11 cellular contexts compared by ENCODE assay signal in genomic region chr15:85405467-85405866, GRCh38. TPM values are rescaled to one million over a fixed set of nuclear protein-coding genes. Genes with fewer than 3 reads are reported as not detected.
DNase-seq lines count a peak whose midpoint lies in the region; ATAC-seq, FAIRE-seq and TF ChIP-seq lines count a peak whose summit lies in the region.
"Had no signal": no experiment of that assay in that cellular context is flagged by ENCODE, and none has a peak within 500 bp of the region (broad histone marks: within the 10 kb centered on the region; RNA-seq: fewer than 3 reads in every experiment).

No MANE protein-coding gene starts in this region.

- H3K9ac ChIP-seq in BLaER1 treated with 17β-estradiol and CSF1 and Interleukin-3, amounts not matched to agents 10 nM and 100 nM: no peak overlapping the region
- H3K9ac ChIP-seq in HCT116 (ENCODE audit: low read length): 0 out of 2 replicates have a peak overlapping the region, but pooled peaks have one; percentile 6
- H3K9ac ChIP-seq in mammary epithelial cell (ENCODE audit: insufficient read depth, low read length): no peak overlapping the region

- H3K9me3 Mint-ChIP-seq in naive thymus-derived CD8-positive, alpha-beta T cell: no peaks in the 10 kb centered on the region
- H3K9me3 Mint-ChIP-seq: immature natural killer cell had no signal

- dilution Hi-C loops in mammary epithelial cell (cut with HindIII; ENCODE audit: low sequenced_read_pairs): no loop called here

- H3K27ac ChIP-seq in BLaER1 treated with 17β-estradiol and CSF1 and Interleukin-3, amounts not matched to agents 10 nM and 100 nM: peak overlapping the region in 7 of 11 experiments; percentile 27 to 76 (median 71); a peak in 11 of 22 replicates
- H3K27ac ChIP-seq in HCT116 (ENCODE audit: low read depth, low read length): no peak overlapping the region; the same call in 1 of the 2 replicates
- peak overlapping the region; percentile 39 for H3K27ac ChIP-seq in mammary epithelial cell (ENCODE audit: insufficient read depth, low read depth, low read length)

- intact Hi-C loops in HCT116 (cut with micrococcal nuclease) (no loop called here), mammary epithelial cell (cut with micrococcal nuclease) (loop anchor here (1.0 kb wide), 1 partner anchor 27 kb away; no protein-coding TSS in a partner anchor)

- peak overlapping the region; percentile 66 to 91 (median 74); a peak in 14 of 22 replicates for H3K4me2 ChIP-seq in BLaER1 treated with 17β-estradiol and CSF1 and Interleukin-3, amounts not matched to agents 10 nM and 100 nM
- H3K4me2 ChIP-seq in HCT116 (ENCODE audit: low read length) (peak overlapping the region; percentile 39; the same call in 1 of the 2 replicates), mammary epithelial cell (ENCODE audit: insufficient read depth, low read depth, low read length) (peak overlapping the region; percentile 28)

- DNase-seq in HCT116 (ENCODE audit: low read depth, low spot score) (no peak), mammary epithelial cell (no peak), ureter (ENCODE audit: low spot score) (no peak), GDM1 (lab: John Stamatoyannopoulos, UW) (no peak), D721Med (ENCODE audit: insufficient read length, low spot score) (no peak)
- no peak for DNase-seq in naive thymus-derived CD8-positive, alpha-beta T cell
- no peak for DNase-seq in stimulated activated CD4-positive, alpha-beta T cell treated with anti-CD3 and anti-CD28 coated beads, Interleukin-4, amount 100 ng/mL, for 1 hour
- DNase-seq: caudate nucleus, DMS 273 treated with DMSO at 0.1 percent for 48 hours, immature natural killer cell had no signal

- peak overlapping the region; percentile 8 to 96 (median 54) for H3K27ac Mint-ChIP-seq in naive thymus-derived CD8-positive, alpha-beta T cell

- RAD21 ChIA-PET in HCT116 (lab: Charles Lee; ENCODE audit: low non-redundant PET in 1 of 2, low total read pairs in 2 of 2, uncharacterized antibody in 2 of 2, unreplicated experiment in 2 of 2): interaction anchor here (0.6 to 1.4 kb wide), 2 partner anchors 70 to 109 kb away, joined by 4 read pairs; no protein-coding TSS in a partner anchor

- CTCF ChIA-PET in HCT116 (lab: Charles Lee) (interaction anchor here (0.6 to 1.7 kb wide), 2 partner anchors 24 to 74 kb away, joined by 3 to 4 read pairs; no protein-coding TSS in a partner anchor), mammary epithelial cell (lab: Charles Lee; ENCODE audit: low non-redundant PET) (no interaction called here)

- no peak for FAIRE-seq in D721Med (lab: Jason Lieb, UNC)

- TF ChIP-seq CTCF in HCT116 (IDR thresholded peaks at IDR 0.05 in 2 of 3, conservative IDR thresholded peaks at IDR 0.05 in 1 of 3; ENCODE audit: borderline replicate concordance in 1 of 3, insufficient read depth in 1 of 3, low read depth in 2 of 3, low read length in 2 of 3) (no peak), mammary epithelial cell (conservative IDR thresholded peaks at IDR 0.05 in 1 of 2, IDR thresholded peaks at IDR 0.05 in 1 of 2; ENCODE audit: extremely low read depth in 1 of 2, insufficient read depth in 1 of 2, low read depth in 1 of 2, low read length in 2 of 2) (no peak), D721Med (IDR thresholded peaks at IDR 0.05; ENCODE audit: insufficient read depth, missing control alignments) (no peak)

- ATAC-seq in HCT116: no peak
- ATAC-seq in naive thymus-derived CD8-positive, alpha-beta T cell: no peak

- in situ Hi-C loops in mammary epithelial cell (cut with MboI; ENCODE audit: low sequenced_read_pairs in 2 of 2): no loop called here

- POLR2A ChIA-PET in HCT116 (lab: Charles Lee): interaction anchor here (0.6 to 1.4 kb wide), 3 partner anchors 8 to 224 kb away, joined by 3 to 9 read pairs (median 3); no protein-coding TSS in a partner anchor
- POLR2A ChIA-PET in naive thymus-derived CD8-positive, alpha-beta T cell (lab: Charles Lee): interaction anchor here (2.0 kb wide), 1 partner anchor 25 kb away, joined by 11 read pairs; the partner anchor contains the start of gene AKAP13

- peaks cover 58 to 73% (median 69%) of the 10 kb centered on the region in 10 experiments for H3K4me1 ChIP-seq in BLaER1 treated with 17β-estradiol and CSF1 and Interleukin-3, amounts not matched to agents 10 nM and 100 nM
- H3K4me1 ChIP-seq in HCT116 (ENCODE audit: control insufficient read depth in 1 of 2, insufficient read depth in 2 of 2, low read length in 2 of 2) (peaks cover 25 to 55% of the 10 kb centered on the region in 2 experiments), mammary epithelial cell (ENCODE audit: insufficient read depth, low read length) (peaks cover 39% of the 10 kb centered on the region)

- H2AFZ ChIP-seq in HCT116 (ENCODE audit: low read depth, low read length, poor library complexity, severe bottlenecking): no peak overlapping the region
- H2AFZ ChIP-seq in mammary epithelial cell (ENCODE audit: low read depth, low read length): no peak overlapping the region

- no peaks in the 10 kb centered on the region for H3K27me3 ChIP-seq in BLaER1 treated with 17β-estradiol and CSF1 and Interleukin-3, amounts not matched to agents 10 nM and 100 nM
- H3K27me3 ChIP-seq in HCT116 (ENCODE audit: insufficient read depth, low read length) (no peaks in the 10 kb centered on the region), mammary epithelial cell (ENCODE audit: insufficient read depth, low read length) (no peaks in the 10 kb centered on the region)

- TF ChIP-seq RAD21 in HCT116 (IDR thresholded peaks at IDR 0.05; ENCODE audit: low read depth): no peak

- H3K4me3 ChIP-seq in BLaER1 treated with 17β-estradiol and CSF1 and Interleukin-3, amounts not matched to agents 10 nM and 100 nM: no peak overlapping the region
- H3K4me3 ChIP-seq in HCT116 (replicated peaks in 1 of 2; ENCODE audit: low read depth in 1 of 2, low read length in 2 of 2): no peak overlapping the region
- H3K4me3 ChIP-seq in mammary epithelial cell (replicated peaks in 1 of 3; ENCODE audit: insufficient read depth in 1 of 3, low read depth in 2 of 3, low read length in 3 of 3): no peak overlapping the region

- H3K36me3 Mint-ChIP-seq in naive thymus-derived CD8-positive, alpha-beta T cell: no peaks in the 10 kb centered on the region
- H3K36me3 Mint-ChIP-seq: immature natural killer cell had no signal

- no peaks in the 10 kb centered on the region for H3K27me3 Mint-ChIP-seq in naive thymus-derived CD8-positive, alpha-beta T cell

- H3K79me2 ChIP-seq in HCT116 (ENCODE audit: insufficient read depth, low read length): peaks cover 96% of the 10 kb centered on the region
- H3K79me2 ChIP-seq in mammary epithelial cell (ENCODE audit: insufficient read depth, low read length): peaks cover 99% of the 10 kb centered on the region

- peaks cover 38 to 87% (median 80%) of the 10 kb centered on the region in 4 donors for H3K4me1 Mint-ChIP-seq in naive thymus-derived CD8-positive, alpha-beta T cell

- H3K4me3 Mint-ChIP-seq in naive thymus-derived CD8-positive, alpha-beta T cell: peak overlapping the region in 2 of 10 donors; percentile 23 to 45
- H3K4me3 Mint-ChIP-seq: immature natural killer cell had no signal

- H3K36me3 ChIP-seq in BLaER1 treated with 17β-estradiol and CSF1 and Interleukin-3, amounts not matched to agents 10 nM and 100 nM: peaks cover 0 to 20% (median 0%) of the 10 kb centered on the region in 11 experiments; a peak in 6 of 22 replicates
- H3K36me3 ChIP-seq in HCT116 (ENCODE audit: control insufficient read depth in 1 of 2, insufficient read depth in 2 of 2, low read length in 2 of 2) (no peaks in the 10 kb centered on the region), mammary epithelial cell (ENCODE audit: insufficient read depth, low read length) (no peaks in the 10 kb centered on the region)

- peaks cover 0 to 6% (median 0%) of the 10 kb centered on the region in 11 experiments; a peak in 2 of 22 replicates for H4K20me1 ChIP-seq in BLaER1 treated with 17β-estradiol and CSF1 and Interleukin-3, amounts not matched to agents 10 nM and 100 nM
- H4K20me1 ChIP-seq in HCT116 (ENCODE audit: insufficient read depth): no peaks in the 10 kb centered on the region
- peaks cover 3% of the 10 kb centered on the region for H4K20me1 ChIP-seq in mammary epithelial cell (ENCODE audit: insufficient read depth, low read length)

- H3K9me2 ChIP-seq in HCT116 (ENCODE audit: insufficient read depth): no peaks in the 10 kb centered on the region

- WGBS in mammary epithelial cell (ENCODE audit: low coverage, missing lambda C conversion rate): 60% methylated on average over 3 of the region's 3 CpGs

- H3K9me3 ChIP-seq in BLaER1 treated with 17β-estradiol and CSF1 and Interleukin-3, amounts not matched to agents 10 nM and 100 nM (replicated peaks in 1 of 11): peaks cover 0 to 34% (median 24%) of the 10 kb centered on the region in 11 experiments; a peak in 18 of 22 replicates
- H3K9me3 ChIP-seq in HCT116 (ENCODE audit: control insufficient read depth in 1 of 2, insufficient read depth in 1 of 2, low read depth in 1 of 2, low read length in 2 of 2): no peaks in the 10 kb centered on the region
- H3K9me3 ChIP-seq in mammary epithelial cell (replicated peaks; ENCODE audit: insufficient read depth, low read length): no peaks in the 10 kb centered on the region

- TF ChIP-seq POLR2A in HCT116 (IDR thresholded peaks at IDR 0.05; ENCODE audit: borderline replicate concordance, extremely low read depth, insufficient read depth, insufficient read length): no peak

- BruUV-seq in HCT116 (replicated peaks; lab: Mats Ljungman, UMichigan) (no TSS peak), mammary epithelial cell (replicated peaks; lab: Mats Ljungman, UMichigan) (no TSS peak)

TF ChIP-seq in HCT116, 20 proteins besides CTCF, POLR2A, EP300 and RAD21 (continues in another document):
- TF ChIP-seq POLR2AphosphoS5 (IDR thresholded peaks at IDR 0.05; ENCODE audit: low read depth, low read length) (no peak), ZBTB33 (IDR thresholded peaks at IDR 0.05; ENCODE audit: extremely low read depth, insufficient replicate concordance, low read length) (no peak)

RNA-seq across cellular contexts. Expression of gene AKAP13, which starts 25.1 kb away (rescaled TPM):
- total RNA-seq in HCT116 (2021; ENCODE audit: unreplicated experiment) (43.1 TPM), mammary epithelial cell (10 to 100 TPM; 58.2 to 71.4 TPM), ureter (264 TPM)
- 21.5 and 25.3 TPM in 2 replicates for polyA plus RNA-seq in HCT116 (2012)
- polyA plus RNA-seq in mammary epithelial cell: 8.8 TPM
- 88.3 TPM for polyA minus RNA-seq in mammary epithelial cell
- 100 to 1,000 TPM; 240 to 244 TPM for total RNA-seq in naive thymus-derived CD8-positive, alpha-beta T cell
- polyA plus RNA-seq in naive thymus-derived CD8-positive, alpha-beta T cell: 100 to 1,000 TPM; 113 to 131 (median 120) TPM
